In genomic region chr20:49278036-49278816, GRCh38 we compare ENCODE assay signal across 1 cellular context.
TF ChIP-seq lines count a peak whose summit lies in the region.

Gene ZNFX1, minus strand, starts transcription at chr20:49278057. Its CDS starts 2,218 bp downstream, at chr20:49275839.

TF ChIP-seq in GM12878, 131 proteins besides CTCF, POLR2A, EP300 and RAD21 (continued from another document and continues in another):
- 0 out of 2 replicates have a peak, but pooled peaks have one; percentile 41 for TF ChIP-seq IRF3 (IDR thresholded peaks at IDR 0.05)
- peak; percentile 71 for TF ChIP-seq FOXK2 (IDR thresholded peaks at IDR 0.05)
- TF ChIP-seq MTA2 (IDR thresholded peaks at IDR 0.05; ENCODE audit: low read depth), result peak; percentile 24; the same call in 1 of the 2 replicates
- peak; percentile 95 for TF ChIP-seq IKZF1 (conservative IDR thresholded peaks at IDR 0.05)
- TF ChIP-seq FOS (IDR thresholded peaks at IDR 0.05; ENCODE audit: borderline replicate concordance, extremely low read depth, insufficient read length), result no peak
- TF ChIP-seq ZNF622 (IDR thresholded peaks at IDR 0.05), result no peak
- 0 out of 2 replicates have a peak, but pooled peaks have one; percentile 62 for TF ChIP-seq ATF7 (IDR thresholded peaks at IDR 0.05; ENCODE audit: low read depth)
- 0 out of 2 replicates have a peak, but pooled peaks have one; percentile 15 for TF ChIP-seq ZBTB33 (IDR thresholded peaks at IDR 0.05)
- peak; percentile 75 for TF ChIP-seq HDGF (IDR thresholded peaks at IDR 0.05)
- 0 out of 2 replicates have a peak, but pooled peaks have one; percentile 16 for TF ChIP-seq ZSCAN29 (IDR thresholded peaks at IDR 0.05)
- TF ChIP-seq ZBTB11 (CRISPR knock-in tag; IDR thresholded peaks at IDR 0.05), result no peak
- TF ChIP-seq ZNF24 (IDR thresholded peaks at IDR 0.05), result peak; percentile 75
- TF ChIP-seq, protein P1, sequence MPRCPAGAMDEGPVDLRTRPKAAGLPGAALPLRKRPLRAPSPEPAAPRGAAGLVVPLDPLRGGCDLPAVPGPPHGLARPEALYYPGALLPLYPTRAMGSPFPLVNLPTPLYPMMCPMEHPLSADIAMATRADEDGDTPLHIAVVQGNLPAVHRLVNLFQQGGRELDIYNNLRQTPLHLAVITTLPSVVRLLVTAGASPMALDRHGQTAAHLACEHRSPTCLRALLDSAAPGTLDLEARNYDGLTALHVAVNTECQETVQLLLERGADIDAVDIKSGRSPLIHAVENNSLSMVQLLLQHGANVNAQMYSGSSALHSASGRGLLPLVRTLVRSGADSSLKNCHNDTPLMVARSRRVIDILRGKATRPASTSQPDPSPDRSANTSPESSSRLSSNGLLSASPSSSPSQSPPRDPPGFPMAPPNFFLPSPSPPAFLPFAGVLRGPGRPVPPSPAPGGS (IDR thresholded peaks at IDR 0.05; ENCODE audit: borderline replicate concordance, insufficient read depth, low read depth, low read length, poor library complexity, severe bottlenecking), result no peak
- peak; percentile 85 for TF ChIP-seq DPF2 (IDR thresholded peaks at IDR 0.05)
- TF ChIP-seq CBX5 (IDR thresholded peaks at IDR 0.05; ENCODE audit: low read depth), result peak; percentile 48
- TF ChIP-seq, protein P2, sequence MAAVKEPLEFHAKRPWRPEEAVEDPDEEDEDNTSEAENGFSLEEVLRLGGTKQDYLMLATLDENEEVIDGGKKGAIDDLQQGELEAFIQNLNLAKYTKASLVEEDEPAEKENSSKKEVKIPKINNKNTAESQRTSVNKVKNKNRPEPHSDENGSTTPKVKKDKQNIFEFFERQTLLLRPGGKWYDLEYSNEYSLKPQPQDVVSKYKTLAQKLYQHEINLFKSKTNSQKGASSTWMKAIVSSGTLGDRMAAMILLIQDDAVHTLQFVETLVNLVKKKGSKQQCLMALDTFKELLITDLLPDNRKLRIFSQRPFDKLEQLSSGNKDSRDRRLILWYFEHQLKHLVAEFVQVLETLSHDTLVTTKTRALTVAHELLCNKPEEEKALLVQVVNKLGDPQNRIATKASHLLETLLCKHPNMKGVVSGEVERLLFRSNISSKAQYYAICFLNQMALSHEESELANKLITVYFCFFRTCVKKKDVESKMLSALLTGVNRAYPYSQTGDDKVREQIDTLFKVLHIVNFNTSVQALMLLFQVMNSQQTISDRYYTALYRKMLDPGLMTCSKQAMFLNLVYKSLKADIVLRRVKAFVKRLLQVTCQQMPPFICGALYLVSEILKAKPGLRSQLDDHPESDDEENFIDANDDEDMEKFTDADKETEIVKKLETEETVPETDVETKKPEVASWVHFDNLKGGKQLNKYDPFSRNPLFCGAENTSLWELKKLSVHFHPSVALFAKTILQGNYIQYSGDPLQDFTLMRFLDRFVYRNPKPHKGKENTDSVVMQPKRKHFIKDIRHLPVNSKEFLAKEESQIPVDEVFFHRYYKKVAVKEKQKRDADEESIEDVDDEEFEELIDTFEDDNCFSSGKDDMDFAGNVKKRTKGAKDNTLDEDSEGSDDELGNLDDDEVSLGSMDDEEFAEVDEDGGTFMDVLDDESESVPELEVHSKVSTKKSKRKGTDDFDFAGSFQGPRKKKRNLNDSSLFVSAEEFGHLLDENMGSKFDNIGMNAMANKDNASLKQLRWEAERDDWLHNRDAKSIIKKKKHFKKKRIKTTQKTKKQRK (IDR thresholded peaks at IDR 0.05; ENCODE audit: low read depth, low read length), result no peak
- TF ChIP-seq POLR2AphosphoS2 (IDR thresholded peaks at IDR 0.05; ENCODE audit: low read depth, low read length), result peak; percentile 100
- TF ChIP-seq, protein P3, sequence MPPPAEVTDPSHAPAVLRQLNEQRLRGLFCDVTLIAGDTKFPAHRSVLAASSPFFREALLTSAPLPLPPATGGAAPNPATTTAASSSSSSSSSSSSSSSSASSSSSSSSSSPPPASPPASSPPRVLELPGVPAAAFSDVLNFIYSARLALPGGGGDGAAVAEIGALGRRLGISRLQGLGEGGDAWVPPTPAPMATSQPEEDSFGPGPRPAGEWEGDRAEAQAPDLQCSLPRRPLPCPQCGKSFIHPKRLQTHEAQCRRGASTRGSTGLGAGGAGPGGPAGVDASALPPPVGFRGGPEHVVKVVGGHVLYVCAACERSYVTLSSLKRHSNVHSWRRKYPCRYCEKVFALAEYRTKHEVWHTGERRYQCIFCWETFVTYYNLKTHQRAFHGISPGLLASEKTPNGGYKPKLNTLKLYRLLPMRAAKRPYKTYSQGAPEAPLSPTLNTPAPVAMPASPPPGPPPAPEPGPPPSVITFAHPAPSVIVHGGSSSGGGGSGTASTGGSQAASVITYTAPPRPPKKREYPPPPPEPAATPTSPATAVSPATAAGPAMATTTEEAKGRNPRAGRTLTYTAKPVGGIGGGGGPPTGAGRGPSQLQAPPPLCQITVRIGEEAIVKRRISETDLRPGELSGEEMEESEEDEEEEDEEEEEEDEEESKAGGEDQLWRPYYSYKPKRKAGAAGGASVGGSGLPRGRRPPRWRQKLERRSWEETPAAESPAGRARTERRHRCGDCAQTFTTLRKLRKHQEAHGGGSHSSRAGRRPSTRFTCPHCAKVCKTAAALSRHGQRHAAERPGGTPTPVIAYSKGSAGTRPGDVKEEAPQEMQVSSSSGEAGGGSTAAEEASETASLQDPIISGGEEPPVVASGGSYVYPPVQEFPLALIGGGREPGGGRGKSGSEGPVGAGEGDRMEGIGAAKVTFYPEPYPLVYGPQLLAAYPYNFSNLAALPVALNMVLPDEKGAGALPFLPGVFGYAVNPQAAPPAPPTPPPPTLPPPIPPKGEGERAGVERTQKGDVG (CRISPR knock-in tag; IDR thresholded peaks at IDR 0.05), result no peak
- TF ChIP-seq TARDBP (IDR thresholded peaks at IDR 0.05; ENCODE audit: borderline replicate concordance), result peak; percentile 82
- peak; percentile 73; the same call in 1 of the 2 replicates for TF ChIP-seq ASH2L (IDR thresholded peaks at IDR 0.05; ENCODE audit: borderline replicate concordance, low read depth)
- TF ChIP-seq MAX (IDR thresholded peaks at IDR 0.05; ENCODE audit: low read depth, low read length), result peak; percentile 87
- peak; percentile 25 for TF ChIP-seq E4F1 (IDR thresholded peaks at IDR 0.05; ENCODE audit: borderline replicate concordance, partially characterized antibody)
- no peak for TF ChIP-seq ZZZ3 (IDR thresholded peaks at IDR 0.05; ENCODE audit: control insufficient read depth, insufficient read length, low read depth)
- peak; percentile 90; the same call in 1 of the 2 replicates for TF ChIP-seq MTA3 (IDR thresholded peaks at IDR 0.05; ENCODE audit: borderline replicate concordance, low read length)
- TF ChIP-seq, protein P4, sequence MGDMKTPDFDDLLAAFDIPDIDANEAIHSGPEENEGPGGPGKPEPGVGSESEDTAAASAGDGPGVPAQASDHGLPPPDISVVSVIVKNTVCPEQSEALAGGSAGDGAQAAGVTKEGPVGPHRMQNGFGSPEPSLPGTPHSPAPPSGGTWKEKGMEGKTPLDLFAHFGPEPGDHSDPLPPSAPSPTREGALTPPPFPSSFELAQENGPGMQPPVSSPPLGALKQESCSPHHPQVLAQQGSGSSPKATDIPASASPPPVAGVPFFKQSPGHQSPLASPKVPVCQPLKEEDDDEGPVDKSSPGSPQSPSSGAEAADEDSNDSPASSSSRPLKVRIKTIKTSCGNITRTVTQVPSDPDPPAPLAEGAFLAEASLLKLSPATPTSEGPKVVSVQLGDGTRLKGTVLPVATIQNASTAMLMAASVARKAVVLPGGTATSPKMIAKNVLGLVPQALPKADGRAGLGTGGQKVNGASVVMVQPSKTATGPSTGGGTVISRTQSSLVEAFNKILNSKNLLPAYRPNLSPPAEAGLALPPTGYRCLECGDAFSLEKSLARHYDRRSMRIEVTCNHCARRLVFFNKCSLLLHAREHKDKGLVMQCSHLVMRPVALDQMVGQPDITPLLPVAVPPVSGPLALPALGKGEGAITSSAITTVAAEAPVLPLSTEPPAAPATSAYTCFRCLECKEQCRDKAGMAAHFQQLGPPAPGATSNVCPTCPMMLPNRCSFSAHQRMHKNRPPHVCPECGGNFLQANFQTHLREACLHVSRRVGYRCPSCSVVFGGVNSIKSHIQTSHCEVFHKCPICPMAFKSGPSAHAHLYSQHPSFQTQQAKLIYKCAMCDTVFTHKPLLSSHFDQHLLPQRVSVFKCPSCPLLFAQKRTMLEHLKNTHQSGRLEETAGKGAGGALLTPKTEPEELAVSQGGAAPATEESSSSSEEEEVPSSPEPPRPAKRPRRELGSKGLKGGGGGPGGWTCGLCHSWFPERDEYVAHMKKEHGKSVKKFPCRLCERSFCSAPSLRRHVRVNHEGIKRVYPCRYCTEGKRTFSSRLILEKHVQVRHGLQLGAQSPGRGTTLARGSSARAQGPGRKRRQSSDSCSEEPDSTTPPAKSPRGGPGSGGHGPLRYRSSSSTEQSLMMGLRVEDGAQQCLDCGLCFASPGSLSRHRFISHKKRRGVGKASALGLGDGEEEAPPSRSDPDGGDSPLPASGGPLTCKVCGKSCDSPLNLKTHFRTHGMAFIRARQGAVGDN (IDR thresholded peaks at IDR 0.05), result peak; percentile 94
- 0 out of 2 replicates have a peak, but pooled peaks have one; percentile 34 for TF ChIP-seq TBL1XR1 (IDR thresholded peaks at IDR 0.05; ENCODE audit: low read depth, low read length)
- TF ChIP-seq NBN (IDR thresholded peaks at IDR 0.05), result peak; percentile 97
- peak; percentile 74; the same call in 1 of the 2 replicates for TF ChIP-seq ZNF217 (IDR thresholded peaks at IDR 0.05)
- peak; percentile 71; the same call in 1 of the 2 replicates for TF ChIP-seq PAX5 (IDR thresholded peaks at IDR 0.05; ENCODE audit: borderline replicate concordance, low read depth, low read length)
- TF ChIP-seq SPI1 (IDR thresholded peaks at IDR 0.05; ENCODE audit: borderline replicate concordance, insufficient read depth, low read depth, low read length), result no peak
- peak; percentile 56 to 63; a peak in 2 of 3 replicates for TF ChIP-seq EGR1 (IDR thresholded peaks at IDR 0.05; ENCODE audit: borderline replicate concordance in 1 of 2, low read depth in 2 of 2, low read length in 2 of 2)
- TF ChIP-seq SMAD5 (IDR thresholded peaks at IDR 0.05; ENCODE audit: low read depth), result peak; percentile 100
- no peak for TF ChIP-seq RCOR1 (conservative IDR thresholded peaks at IDR 0.05; ENCODE audit: low read depth, low read length)
- TF ChIP-seq ZNF274 (IDR thresholded peaks at IDR 0.05; ENCODE audit: insufficient read depth, insufficient read length), result no peak
- no peak for TF ChIP-seq MEF2B (IDR thresholded peaks at IDR 0.05; ENCODE audit: partially characterized antibody, poor library complexity, severe bottlenecking)
- peak; percentile 51 for TF ChIP-seq SMARCA5 (IDR thresholded peaks at IDR 0.05)
- TF ChIP-seq FOXM1 (IDR thresholded peaks at IDR 0.05; ENCODE audit: low read depth, low read length), result 0 out of 2 replicates have a peak, but pooled peaks have one; percentile 31
